In the genomic region with DNA sequence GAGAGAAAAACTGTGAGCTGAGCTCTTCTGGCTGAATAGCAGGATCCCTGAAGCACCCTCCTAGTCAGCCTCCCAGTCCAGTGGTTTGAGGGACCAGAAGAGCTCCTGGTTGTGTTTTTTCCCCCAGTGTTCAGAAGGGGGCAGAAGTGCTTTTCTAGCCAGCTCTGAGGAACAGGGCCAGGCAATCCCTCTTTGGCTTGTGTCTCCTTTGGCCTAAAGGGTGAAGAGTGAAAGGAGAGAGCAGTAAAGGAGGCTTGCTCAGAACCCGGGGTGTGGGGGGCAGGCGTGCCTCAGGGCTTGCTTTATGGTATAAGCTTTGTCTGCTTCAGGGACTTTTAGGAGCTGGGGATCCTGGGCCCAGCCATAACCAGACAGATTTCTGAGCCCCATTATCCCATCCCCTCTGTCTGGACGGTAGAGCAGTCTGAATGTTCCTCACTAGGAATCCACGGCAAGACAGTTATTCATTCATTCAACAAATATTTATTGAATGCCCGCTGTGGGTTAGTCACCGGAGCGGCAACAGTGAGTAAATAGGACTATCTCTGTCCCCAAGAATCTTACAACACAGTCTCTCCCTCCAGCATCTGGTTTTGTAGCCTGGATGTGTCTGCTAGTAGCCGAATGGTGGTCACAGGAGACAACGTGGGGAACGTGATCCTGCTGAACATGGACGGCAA, we compare ENCODE assay signal across 6 cellular contexts. TPM values are rescaled to one million over a fixed set of nuclear protein-coding genes. Genes with fewer than 3 reads are reported as not detected.
DNase-seq lines count a peak whose midpoint lies in the region; ATAC-seq and TF ChIP-seq lines count a peak whose summit lies in the region.

No MANE protein-coding gene starts in this region.

- peaks cover 17% of the 10 kb centered on the region for H3K36me3 ChIP-seq in MG63
- peaks cover 0 to 13% of the 10 kb centered on the region in 2 donors for H3K36me3 ChIP-seq in gastrocnemius medialis

- intact Hi-C loops in gastrocnemius medialis (cut with DNase I; ENCODE audit: low total_unique reads), result no loop called here

- CTCF ChIA-PET in AG04450 (lab: Charles Lee), result interaction anchor here (0.7 to 3.5 kb wide), 14 partner anchors 8 to 178 kb away, joined by 3 to 30 read pairs (median 4); a partner anchor contains a TSS

- no peak overlapping the region for H3K27ac ChIP-seq in AG04450 (ENCODE audit: low read depth, low read length)
- peak overlapping the region in 2 of 4 donors; percentile 23 to 48 for H3K27ac ChIP-seq in gastrocnemius medialis

- peaks cover 0 to 4% of the 10 kb centered on the region in 2 donors for H3K4me1 ChIP-seq in gastrocnemius medialis

- TF ChIP-seq CTCF in AG04450 (IDR thresholded peaks at IDR 0.05; ENCODE audit: low read depth, low read length), result peak; percentile 48
- peak in 3 of 5 experiments; percentile 14 to 28 (median 19) for TF ChIP-seq CTCF in gastrocnemius medialis (IDR thresholded peaks at IDR 0.05 in 4 of 5, conservative IDR thresholded peaks at IDR 0.05 in 1 of 5)

- no peak for TF ChIP-seq POLR2A in gastrocnemius medialis (IDR thresholded peaks at IDR 0.05)

- ATAC-seq in gastrocnemius medialis (peak; percentile 50 to 63), GM19328 (IDR thresholded peaks at IDR 0.05; ENCODE audit: unreplicated experiment) (no peak), GM18519 (IDR thresholded peaks at IDR 0.05; ENCODE audit: low FRiP score, unreplicated experiment) (no peak)

- H3K27me3 ChIP-seq in AG04450 (ENCODE audit: control insufficient read depth, insufficient read depth, low read length), result no peaks in the 10 kb centered on the region
- no peaks in the 10 kb centered on the region for H3K27me3 ChIP-seq in MG63
- no peaks in the 10 kb centered on the region for H3K27me3 ChIP-seq in gastrocnemius medialis

- H3K4me3 ChIP-seq in AG04450 (ENCODE audit: low read depth, low read length) (no peak overlapping the region), MG63 (no peak overlapping the region), gastrocnemius medialis (no peak overlapping the region)

- POLR2A ChIA-PET in AG04450 (lab: Yijun Ruan, JAX), result interaction anchor here (0.8 to 2.2 kb wide), 4 partner anchors 9 to 47 kb away, joined by 4 to 9 read pairs (median 4); a partner anchor contains a TSS

- in situ Hi-C loops in gastrocnemius medialis (cut with MboI; ENCODE audit: low sequenced_read_pairs in 4 of 4), result loop anchor here in 2 of 4 donors (25.0 kb wide), 1 partner anchor 128 kb away; a partner anchor contains a TSS

- DNase-seq in AG04450 (ENCODE audit: low read depth, low spot score) (no peak), MG63 (peak; percentile 49), cerebellum (ENCODE audit: low spot score) (peak; percentile 47), gastrocnemius medialis (peak in 1 of 2 donors; percentile 34)

- H3K9me3 ChIP-seq in AG04450 (ENCODE audit: control insufficient read depth, insufficient read depth, low read length), result no peaks in the 10 kb centered on the region
- no peaks in the 10 kb centered on the region for H3K9me3 ChIP-seq in MG63
- no peaks in the 10 kb centered on the region for H3K9me3 ChIP-seq in gastrocnemius medialis

RNA-seq across cellular contexts. Expression of a gene that starts 14.5 kb away (rescaled TPM):
- polyA plus RNA-seq in AG04450 (2011; rRNA removed), result 20.8 and 25.1 TPM in 2 replicates
- 31.9 and 42.1 TPM in 2 replicates for polyA minus RNA-seq in AG04450 (2011; rRNA and poly(A)+ RNA removed)
- 9.6 and 42.7 TPM in 2 replicates for total RNA-seq in MG63 (2014; rRNA removed; shearing (Covaris generic); ENCODE audit: low replicate concordance)
- total RNA-seq in cerebellum (30.4 TPM), gastrocnemius medialis (10 to 100 TPM; 12.4 to 36.2 (median 27.9) TPM)

RNA-seq across cellular contexts. Expression of a gene that starts 19.4 kb away (rescaled TPM):
- polyA plus RNA-seq in AG04450 (2011; rRNA removed), result 47.3 and 48.1 TPM in 2 replicates
- 27.1 and 32.5 TPM in 2 replicates for polyA minus RNA-seq in AG04450 (2011; rRNA and poly(A)+ RNA removed)
- total RNA-seq in MG63 (2014; rRNA removed; shearing (Covaris generic); ENCODE audit: low replicate concordance), result 13.9 and 20.0 TPM in 2 replicates
- total RNA-seq in cerebellum (8.2 TPM), gastrocnemius medialis (10 to 100 TPM in 1 of 4 donors, 1 to 10 TPM in 3; 4.7 to 11.5 (median 7.1) TPM)

RNA-seq across cellular contexts. Expression of a gene that starts 23.7 kb away (rescaled TPM):
- 21.9 and 27.2 TPM in 2 replicates for polyA plus RNA-seq in AG04450 (2011; rRNA removed)
- 23.8 and 30.3 TPM in 2 replicates for polyA minus RNA-seq in AG04450 (2011; rRNA and poly(A)+ RNA removed)
- total RNA-seq in MG63 (2014; rRNA removed; shearing (Covaris generic); ENCODE audit: low replicate concordance), result 11.3 and 12.6 TPM in 2 replicates
- total RNA-seq in cerebellum, result 9.5 TPM
- 10 to 100 TPM in 3 of 4 donors, 1 to 10 TPM in 1; 7.9 to 16.3 (median 12.1) TPM for total RNA-seq in gastrocnemius medialis

RNA-seq across cellular contexts. Expression of a gene that starts 35.8 kb away (rescaled TPM):
- polyA plus RNA-seq in AG04450 (2011; rRNA removed), result 10.5 and 20.9 TPM in 2 replicates
- 29.9 and 43.1 TPM in 2 replicates for polyA minus RNA-seq in AG04450 (2011; rRNA and poly(A)+ RNA removed)
- total RNA-seq in MG63 (2014; rRNA removed; shearing (Covaris generic); ENCODE audit: low replicate concordance), result 6.9 and 7.8 TPM in 2 replicates
- total RNA-seq in cerebellum (73.3 TPM), gastrocnemius medialis (10 to 100 TPM; 39.4 to 47.9 (median 41.6) TPM)

RNA-seq across cellular contexts. Expression of a gene that starts 47.9 kb away (rescaled TPM):
- 15.3 and 19.7 TPM in 2 replicates for polyA plus RNA-seq in AG04450 (2011; rRNA removed)
- polyA minus RNA-seq in AG04450 (2011; rRNA and poly(A)+ RNA removed), result 11.9 and 13.0 TPM in 2 replicates
- total RNA-seq in MG63 (2014; rRNA removed; shearing (Covaris generic); ENCODE audit: low replicate concordance), result 59.8 and 92.5 TPM in 2 replicates
- total RNA-seq in cerebellum (2.5 TPM), gastrocnemius medialis (100 to 1,000 TPM; 129 to 369 (median 205) TPM)

Comparison
In these comparisons a context has a peak if more than half of its experiments do, and no peak if none do; other contexts are left out.
1. ATAC-seq: peak in gastrocnemius medialis (2 of 2); none in GM19328 (single experiment) and GM18519 (single experiment).